In the genomic region with DNA sequence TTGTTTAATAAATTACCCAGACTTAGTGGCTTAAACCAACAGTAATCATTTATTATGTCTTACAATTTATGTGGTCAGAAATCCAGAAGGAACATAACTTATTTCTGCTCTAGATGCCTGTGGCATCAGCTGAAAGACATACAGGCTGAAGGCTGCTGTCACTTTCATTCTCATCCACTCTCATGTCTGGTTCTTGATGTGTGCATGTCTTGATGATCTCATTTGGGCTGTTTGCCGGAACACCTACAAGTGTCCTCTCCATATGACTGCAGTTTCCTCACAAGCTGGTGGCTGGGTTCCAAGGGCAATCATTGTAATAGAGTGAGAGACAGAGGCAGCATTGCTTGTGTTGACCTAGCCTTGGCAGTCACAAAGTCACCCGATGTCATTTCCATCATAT, we compare ENCODE assay signal across 18 cellular contexts.
A peak's percentile ranks its signal among the peaks of the same experiment; 100 is the strongest.
DNase-seq lines count a peak whose midpoint lies in the region; ATAC-seq and TF ChIP-seq lines count a peak whose summit lies in the region.
"Had no signal": no experiment of that assay in that cellular context is flagged by ENCODE, and none has a peak within 500 bp of the region (broad histone marks: within the 10 kb centered on the region; RNA-seq: fewer than 3 reads in every experiment).

No MANE protein-coding gene starts in this region.

- BruUV-seq in OCI-LY7 (replicated peaks; lab: Mats Ljungman, UMichigan), result no TSS peak

- CTCF ChIA-PET in OCI-LY7 (lab: Charles Lee; ENCODE audit: unreplicated experiment), result no interaction called here

- no peaks in the 10 kb centered on the region for H3K4me1 ChIP-seq in OCI-LY7 (ENCODE audit: insufficient read depth, low read length, poor library complexity, severe bottlenecking)
- H3K4me1 ChIP-seq: BE2C had no signal

- H3K79me2 ChIP-seq in OCI-LY7 (ENCODE audit: insufficient read depth, low read depth, low read length), result no peaks in the 10 kb centered on the region

- DNase-seq in LNCaP clone FGC (ENCODE audit: low read depth), result peak; percentile 17
- DNase-seq in brain microvascular endothelial cell, result peak; percentile 46
- DNase-seq in glomerular visceral epithelial cell (ENCODE audit: extremely low spot score), result peak; percentile 71
- DNase-seq in renal cortical epithelial cell (ENCODE audit: low read depth), result peak; percentile 15
- DNase-seq in OCI-LY7 (ENCODE audit: low spot score), result no peak
- DNase-seq: BE2C; CD4-positive, alpha-beta memory T cell; NCI-H1092; NCI-H1694; NCI-H748 treated with DMSO at 0.1 percent for 48 hours had no signal

- H3K36me3 ChIP-seq in brain microvascular endothelial cell (replicated peaks) (no peaks in the 10 kb centered on the region), OCI-LY7 (ENCODE audit: insufficient read depth, low read length) (no peaks in the 10 kb centered on the region)
- H3K36me3 ChIP-seq: BE2C had no signal

- no peak overlapping the region for H3K27ac ChIP-seq in brain microvascular endothelial cell
- no peak overlapping the region for H3K27ac ChIP-seq in OCI-LY7 (ENCODE audit: low read depth, low read length, poor library complexity, severe bottlenecking)
- H3K27ac ChIP-seq: HL-60, SK-N-MC had no signal

- no peak overlapping the region for H3K4me3 ChIP-seq in LNCaP clone FGC (ENCODE audit: low read depth, low read length)
- H3K4me3 ChIP-seq in brain microvascular endothelial cell (ENCODE audit: low read depth, low read length), result no peak overlapping the region
- no peak overlapping the region for H3K4me3 ChIP-seq in OCI-LY7 (ENCODE audit: low read depth, low read length, poor library complexity, severe bottlenecking)
- H3K4me3 ChIP-seq: K562, SK-N-MC had no signal

- no peak overlapping the region for H2AFZ ChIP-seq in OCI-LY7 (ENCODE audit: low read length)

- H3K9me2 ChIP-seq in OCI-LY7 (ENCODE audit: insufficient read depth, low read length), result no peaks in the 10 kb centered on the region

- ATAC-seq in GM21723 (IDR thresholded peaks at IDR 0.05; ENCODE audit: unreplicated experiment) (no peak), HG03280 (IDR thresholded peaks at IDR 0.05; ENCODE audit: unreplicated experiment) (no peak), GM18868 (IDR thresholded peaks at IDR 0.05; ENCODE audit: unreplicated experiment) (no peak)
- ATAC-seq: HCT116, K562, Right ventricle myocardium inferior had no signal

- POLR2A ChIA-PET in OCI-LY7 (lab: Charles Lee), result interaction anchor here (0.7 kb wide), 1 partner anchor 360 kb away, joined by 4 read pairs; no protein-coding TSS in a partner anchor

- H3K27me3 ChIP-seq in brain microvascular endothelial cell (replicated peaks), result no peaks in the 10 kb centered on the region
- H3K27me3 ChIP-seq: BE2C had no signal

- H3K9me3 ChIP-seq in OCI-LY7 (ENCODE audit: low read length), result no peaks in the 10 kb centered on the region
- H3K9me3 ChIP-seq: BE2C had no signal

- no peaks in the 10 kb centered on the region for H4K20me1 ChIP-seq in OCI-LY7 (ENCODE audit: insufficient read depth, low read length)

- intact Hi-C loops in OCI-LY7 (cut with micrococcal nuclease; ENCODE audit: unreplicated experiment), result no loop called here

- TF ChIP-seq CTCF in LNCaP clone FGC (IDR thresholded peaks at IDR 0.05; ENCODE audit: control insufficient read depth, extremely low read depth, insufficient read depth), result no peak
- no peak for TF ChIP-seq CTCF in brain microvascular endothelial cell (IDR thresholded peaks at IDR 0.05; ENCODE audit: low read depth, low read length, missing control alignments)
- no peak for TF ChIP-seq CTCF in OCI-LY7 (conservative IDR thresholded peaks at IDR 0.05; ENCODE audit: low read length)

- H3K4me2 ChIP-seq in OCI-LY7 (ENCODE audit: low read length), result no peak overlapping the region

- in situ Hi-C loops in brain microvascular endothelial cell (cut with HindIII; ENCODE audit: low pct_ligation_motif_present, low sequenced_read_pairs), result no loop called here
